8 cellular contexts compared by ENCODE assay signal in the genomic region with DNA sequence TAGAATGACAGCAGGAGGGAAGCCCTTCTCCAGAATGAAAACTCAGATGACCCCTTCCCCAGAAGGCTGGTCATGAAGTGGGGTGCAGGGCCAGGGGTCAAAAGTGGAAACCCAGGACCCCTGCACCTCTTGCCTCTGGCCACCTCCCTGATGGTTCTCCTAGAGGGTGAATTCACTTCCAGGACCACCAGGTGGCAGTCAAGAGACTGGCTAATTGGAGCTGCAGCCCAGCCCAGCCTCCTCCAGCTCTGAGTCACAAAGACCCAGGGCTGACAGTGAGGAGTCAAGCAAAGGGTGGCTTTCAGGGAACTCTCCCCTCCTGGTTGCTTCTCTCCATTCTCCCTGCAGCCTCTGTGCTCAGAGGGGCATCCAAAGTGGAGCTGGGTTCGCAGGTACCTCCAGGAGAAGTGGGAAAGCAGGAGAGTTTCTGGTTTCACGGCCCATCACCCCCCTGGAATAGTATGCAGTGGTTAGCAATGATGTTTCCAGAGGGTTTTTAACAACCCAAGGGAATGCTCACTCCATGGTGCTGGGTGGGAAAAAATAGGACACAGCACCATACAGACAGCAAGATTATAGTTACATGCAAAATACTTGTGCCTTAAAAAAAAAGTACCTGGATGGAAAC.
DNase-seq lines count a peak whose midpoint lies in the region; ATAC-seq and TF ChIP-seq lines count a peak whose summit lies in the region.

No MANE protein-coding gene starts in this region.

- no peak overlapping the region for H3K4me3 ChIP-seq in LNCaP clone FGC (ENCODE audit: low read depth, low read length)

- TF ChIP-seq CTCF in GM10266 (IDR thresholded peaks at IDR 0.05; ENCODE audit: control insufficient read depth, insufficient read depth, low read depth, missing control alignments) = peak; percentile 81
- TF ChIP-seq CTCF in LNCaP clone FGC (IDR thresholded peaks at IDR 0.05; ENCODE audit: control insufficient read depth, extremely low read depth, insufficient read depth) = peak; percentile 66

- no peak for ATAC-seq in GM19463 (IDR thresholded peaks at IDR 0.05; ENCODE audit: unreplicated experiment)

- DNase-seq in GM10266 (ENCODE audit: extremely low spot score) (peak; percentile 83), LNCaP clone FGC (ENCODE audit: low read depth) (no peak), SHP77 treated with DMSO at 0.1 percent for 48 hours (lab: John Stamatoyannopoulos, UW) (peak; percentile 9), foreskin melanocyte (peak; percentile 51), nucleus accumbens (lab: John Stamatoyannopoulos, UW) (peak; percentile 23 to 95 (median 70)), superior temporal gyrus (ENCODE audit: extremely low spot score) (peak; percentile 96)
- peak; percentile 49 for DNase-seq in activated T-helper 9 cell treated with anti-CD3 and anti-CD28 coated beads, Interleukin-2, amount 50 U/mL, for 16 hours (ENCODE audit: low read depth)
